In genomic region chr4:146132445-146132844, GRCh38 we compare ENCODE assay signal across 9 cellular contexts. TPM values are rescaled to one million over a fixed set of nuclear protein-coding genes. Genes with fewer than 3 reads are reported as not detected.
DNase-seq lines count a peak whose midpoint lies in the region; ATAC-seq and TF ChIP-seq lines count a peak whose summit lies in the region.
"Had no signal": no experiment of that assay in that cellular context is flagged by ENCODE, and none has a peak within 500 bp of the region (broad histone marks: within the 10 kb centered on the region; RNA-seq: fewer than 3 reads in every experiment).

No MANE protein-coding gene starts in this region.

- peaks cover 7% of the 10 kb centered on the region for H3K4me1 Mint-ChIP-seq in activated T-helper 17 cell treated with anti-CD3 and anti-CD28 coated beads, Interleukin-2, amount 50 U/mL, for 72 hours

- no peak overlapping the region for H3K4me3 ChIP-seq in WERI-Rb-1 (ENCODE audit: low read depth, low read length)
- H3K4me3 ChIP-seq: esophagus squamous epithelium had no signal

- H3K27ac Mint-ChIP-seq in activated T-helper 17 cell treated with anti-CD3 and anti-CD28 coated beads, Interleukin-2, amount 50 U/mL, for 72 hours: peak overlapping the region; percentile 55

- DNase-seq in EL (peak; percentile 18), GM19240 (ENCODE audit: insufficient read length, low spot score) (peak; percentile 13), left ventricle myocardium superior (no peak), NCI-H1417 (lab: John Stamatoyannopoulos, UW) (no peak), NCI-H1105 treated with DMSO at 0.1 percent for 48 hours (lab: John Stamatoyannopoulos, UW) (no peak), WERI-Rb-1 (no peak)
- DNase-seq: esophagus squamous epithelium had no signal

- no peak overlapping the region for H3K27ac ChIP-seq in WERI-Rb-1
- H3K27ac ChIP-seq: esophagus squamous epithelium had no signal

- peaks cover 17% of the 10 kb centered on the region for H3K27me3 Mint-ChIP-seq in activated T-helper 17 cell treated with anti-CD3 and anti-CD28 coated beads, Interleukin-2, amount 50 U/mL, for 72 hours

- no peaks in the 10 kb centered on the region for H3K27me3 ChIP-seq in WERI-Rb-1 (ENCODE audit: insufficient read depth, low read depth, severe bottlenecking)
- H3K27me3 ChIP-seq: esophagus squamous epithelium had no signal

- peak overlapping the region; percentile 37 for H3K4me3 Mint-ChIP-seq in activated T-helper 17 cell treated with anti-CD3 and anti-CD28 coated beads, Interleukin-2, amount 50 U/mL, for 72 hours

- no peaks in the 10 kb centered on the region for H3K9me3 ChIP-seq in WERI-Rb-1 (ENCODE audit: severe bottlenecking)
- H3K9me3 ChIP-seq: esophagus squamous epithelium had no signal

- H3K9me3 Mint-ChIP-seq in activated T-helper 17 cell treated with anti-CD3 and anti-CD28 coated beads, Interleukin-2, amount 50 U/mL, for 72 hours: no peaks in the 10 kb centered on the region

- intact Hi-C loops in left ventricle myocardium superior (cut with micrococcal nuclease): no loop called here

- ATAC-seq in HG03039 (IDR thresholded peaks at IDR 0.05; ENCODE audit: unreplicated experiment) (peak; percentile 100), left ventricle myocardium superior (no peak)
- peak; percentile 99 for ATAC-seq in activated T-helper 17 cell treated with anti-CD3 and anti-CD28 coated beads, Interleukin-2, amount 50 U/mL, for 72 hours (replicated peaks)

- no peak for TF ChIP-seq CTCF in WERI-Rb-1 (IDR thresholded peaks at IDR 0.05; ENCODE audit: low read depth, low read length)

- H3K36me3 ChIP-seq in WERI-Rb-1: no peaks in the 10 kb centered on the region
- H3K36me3 ChIP-seq: esophagus squamous epithelium had no signal

- no peaks in the 10 kb centered on the region for H3K36me3 Mint-ChIP-seq in activated T-helper 17 cell treated with anti-CD3 and anti-CD28 coated beads, Interleukin-2, amount 50 U/mL, for 72 hours (ENCODE audit: low read depth)

RNA-seq across cellular contexts. Expression of gene LSM6, which starts 43.1 kb away (rescaled TPM):
- 10 to 100 TPM; 26.2 to 45.7 TPM for total RNA-seq in activated T-helper 17 cell treated with anti-CD3 and anti-CD28 coated beads, Interleukin-2, amount 50 U/mL, for 72 hours
- 13.0 TPM for total RNA-seq in left ventricle myocardium superior

Comparison
In these comparisons a context has a peak if more than half of its experiments do, and no peak if none do; other contexts are left out.
1. DNase-seq: peak in EL (single experiment) and GM19240 (single experiment); none in left ventricle myocardium superior (single experiment), NCI-H1417 (0 of 3), NCI-H1105 treated with DMSO at 0.1 percent for 48 hours (single experiment) and WERI-Rb-1 (single experiment).